ENCODE assay signal across 7 cellular contexts in the genomic region with DNA sequence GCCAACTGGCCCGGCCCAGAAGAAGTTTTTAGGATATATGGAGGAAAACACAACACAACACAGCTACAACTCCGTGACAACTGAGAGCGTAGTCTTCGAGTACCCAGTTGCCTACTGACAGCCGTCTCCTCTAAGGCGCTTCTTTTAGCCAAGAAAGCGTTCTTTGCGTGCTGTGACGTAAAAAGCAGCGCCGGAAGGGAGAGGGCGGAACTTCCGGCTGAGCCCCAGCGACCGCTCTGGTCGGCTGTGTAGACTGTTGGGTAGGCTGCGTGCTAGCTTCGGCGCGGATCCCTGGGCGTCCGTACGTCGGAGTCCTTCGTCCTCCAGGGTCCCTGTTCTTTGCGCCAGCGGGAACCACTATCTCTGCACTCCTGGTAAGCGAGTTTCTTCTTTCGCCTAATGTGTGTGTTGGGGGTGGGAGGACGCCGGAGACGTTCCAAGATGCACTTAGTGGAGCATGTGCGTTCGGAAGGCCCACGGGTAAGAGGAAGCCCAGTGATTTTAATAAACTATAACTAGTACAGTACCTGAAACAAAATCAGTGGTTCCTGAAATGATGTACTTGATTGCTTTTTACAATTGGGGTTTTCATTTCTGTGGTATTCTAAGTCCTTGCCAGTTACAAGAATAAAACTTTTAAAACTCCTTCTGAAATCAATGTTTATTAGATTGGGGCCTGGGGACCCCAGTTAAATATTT. TPM values are rescaled to one million over a fixed set of nuclear protein-coding genes. Genes with fewer than 3 reads are reported as not detected.
DNase-seq lines count a peak whose midpoint lies in the region; ATAC-seq and TF ChIP-seq lines count a peak whose summit lies in the region.

A gene (plus strand): TSS at position 239 of the 699 bp plus-strand sequence. CDS start 2,914 bp downstream, outside the sequence.

- ATAC-seq in GM18505 (IDR thresholded peaks at IDR 0.05; ENCODE audit: unreplicated experiment) (peak; percentile 99), HG02970 (IDR thresholded peaks at IDR 0.05; ENCODE audit: low FRiP score, unreplicated experiment) (peak; percentile 98)

- H3K36me3 ChIP-seq in hepatocyte (replicated peaks; ENCODE audit: insufficient read depth, low read depth): no peaks in the 10 kb centered on the region

- peak; percentile 93 for TF ChIP-seq POLR2A in GM18505 (IDR thresholded peaks at IDR 0.05; ENCODE audit: borderline replicate concordance, extremely low read depth, insufficient read depth, insufficient read length)

- peak within 1 kb of the TSS; percentile 94 for H2AFZ ChIP-seq in hepatocyte

- peak within 1 kb of the TSS; percentile 83 for H3K4me2 ChIP-seq in hepatocyte

- H3K4me1 ChIP-seq in hepatocyte (ENCODE audit: insufficient read depth): no peaks in the 10 kb centered on the region

- in situ Hi-C loops in astrocyte of the cerebellum (cut with HindIII; ENCODE audit: low sequenced_read_pairs): no loop called here

- peak; percentile 63 for DNase-seq in NCI-H2029 treated with DMSO at 0.1 percent for 48 hours (lab: John Stamatoyannopoulos, UW)
- peak; percentile 88 for DNase-seq in T-helper 9 cell
- DNase-seq in astrocyte of the cerebellum (ENCODE audit: low read depth): peak; percentile 84
- DNase-seq in hepatocyte (ENCODE audit: low spot score): peak; percentile 95
- peak; percentile 86 for DNase-seq in renal cortical epithelial cell (ENCODE audit: low read depth)

- peaks cover 5% of the 10 kb centered on the region for H4K20me1 ChIP-seq in hepatocyte (ENCODE audit: insufficient read depth, poor library complexity, severe bottlenecking)

- H3K79me2 ChIP-seq in hepatocyte: peaks cover 46% of the 10 kb centered on the region

- H3K27me3 ChIP-seq in hepatocyte: peaks cover 7% of the 10 kb centered on the region

- H3K27ac ChIP-seq in hepatocyte: peak within 1 kb of the TSS; percentile 98

- WGBS in hepatocyte (ENCODE audit: low lambda C conversion rate, missing lambda C conversion rate): 1% methylated on average over 35 of the region's 35 CpGs

- H3K9me3 ChIP-seq in hepatocyte (ENCODE audit: low read depth): no peaks in the 10 kb centered on the region

- H3K9me2 ChIP-seq in hepatocyte (replicated peaks; ENCODE audit: insufficient read depth): no peaks in the 10 kb centered on the region

- no peak for TF ChIP-seq CTCF in astrocyte of the cerebellum (IDR thresholded peaks at IDR 0.05; ENCODE audit: low read depth, low read length, missing control alignments)
- TF ChIP-seq CTCF in hepatocyte (IDR thresholded peaks at IDR 0.05; ENCODE audit: poor library complexity): no peak

- H3K4me3 ChIP-seq in astrocyte of the cerebellum (ENCODE audit: low read depth, low read length) (peak within 1 kb of the TSS; percentile 61), hepatocyte (peak within 1 kb of the TSS; percentile 75)

RNA-seq across cellular contexts. Expression of the gene that starts here (rescaled TPM):
- 36.9 and 42.0 TPM in 2 replicates for total RNA-seq in hepatocyte
- 27.9 and 37.9 TPM in 2 replicates for polyA plus RNA-seq in hepatocyte
- 39.6 and 61.0 TPM in 2 replicates for total RNA-seq in renal cortical epithelial cell

Comparison
In these comparisons a context has a peak if more than half of its experiments do, and no peak if none do; other contexts are left out.
1. Peak in every context shown above with its lines: DNase-seq, ATAC-seq, H3K4me3 ChIP-seq and H3K27ac ChIP-seq.